16 cellular contexts compared by ENCODE assay signal in the genomic region with DNA sequence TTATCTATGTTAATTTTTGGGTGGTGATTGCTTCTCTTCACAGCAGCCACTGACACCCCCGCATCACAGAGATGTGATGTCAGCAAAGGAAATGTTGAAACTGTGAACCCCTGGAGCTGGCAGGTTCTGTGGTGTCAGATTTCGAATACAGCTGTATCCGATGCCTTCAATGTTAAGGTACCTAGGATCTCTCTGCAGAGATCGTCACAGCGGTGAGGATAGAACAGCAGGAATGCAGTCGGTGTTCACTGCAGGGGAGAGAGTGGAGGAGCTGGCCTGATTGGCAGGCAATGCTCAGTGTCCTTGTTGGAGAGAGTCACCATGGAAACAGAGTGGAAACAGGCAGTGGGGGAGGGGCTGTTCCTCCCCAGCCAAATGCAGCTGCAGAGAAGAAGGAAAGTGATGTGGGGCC.
DNase-seq lines count a peak whose midpoint lies in the region; ATAC-seq and TF ChIP-seq lines count a peak whose summit lies in the region.
"Had no signal": no experiment of that assay in that cellular context is flagged by ENCODE, and none has a peak within 500 bp of the region (broad histone marks: within the 10 kb centered on the region; RNA-seq: fewer than 3 reads in every experiment).

No MANE protein-coding gene starts in this region.

- no peaks in the 10 kb centered on the region for H3K79me1 ChIP-seq in mesendoderm (ENCODE audit: low read length)

- no peak overlapping the region for H3K56ac ChIP-seq in mesendoderm (ENCODE audit: low read length)

- no peaks in the 10 kb centered on the region for H3K79me2 ChIP-seq in mesendoderm (ENCODE audit: control insufficient read depth, insufficient read depth, low read length)

- H2BK15ac ChIP-seq in mesendoderm (replicated peaks; ENCODE audit: low read depth), result no peak overlapping the region

- no peak overlapping the region for H2BK120ac ChIP-seq in mesendoderm (ENCODE audit: low read depth, low read length)

- no peak overlapping the region for H3K4me2 ChIP-seq in mesendoderm (ENCODE audit: low read length)

- H3K4me1 ChIP-seq in body of pancreas (no peaks in the 10 kb centered on the region), mesendoderm (ENCODE audit: control insufficient read depth, low read depth, low read length) (no peaks in the 10 kb centered on the region), tibial nerve (no peaks in the 10 kb centered on the region)
- H3K4me1 ChIP-seq: foreskin keratinocyte, prostate gland had no signal

- H3K18ac ChIP-seq in mesendoderm (ENCODE audit: low read length), result no peak overlapping the region

- H3K27me3 ChIP-seq in body of pancreas (no peaks in the 10 kb centered on the region), mesendoderm (ENCODE audit: insufficient read depth, low read length, poor library complexity) (no peaks in the 10 kb centered on the region), tibial nerve (no peaks in the 10 kb centered on the region)
- H3K27me3 ChIP-seq: foreskin keratinocyte had no signal

- TF ChIP-seq POLR2A in body of pancreas (IDR thresholded peaks at IDR 0.05) (no peak), tibial nerve (IDR thresholded peaks at IDR 0.05) (no peak)

- H3K4me3 ChIP-seq in body of pancreas (no peak overlapping the region), mesendoderm (ENCODE audit: low read length) (no peak overlapping the region), tibial nerve (no peak overlapping the region)
- H3K4me3 ChIP-seq: mucosa of descending colon, prostate gland had no signal

- TF ChIP-seq EP300 in tibial nerve (IDR thresholded peaks at IDR 0.05), result no peak

- no peak overlapping the region for H4K8ac ChIP-seq in mesendoderm (ENCODE audit: low read depth, low read length)

- 3 to 7% methylated on average over 6 of the region's 6 CpGs for WGBS in body of pancreas, 2 donors
- no CpG with 5 or more reads among the region's 6 CpGs for whole genome bisulfite sequencing in mesendoderm (ENCODE audit: extremely low coverage, insufficient coverage, low lambda C conversion rate)
- WGBS in tibial nerve, 2 donors, result 10 to 13% methylated on average over 6 of the region's 6 CpGs

- DNase-seq in DMS79 (lab: John Stamatoyannopoulos, UW) (peak; percentile 11), DMS79 treated with DMSO at 0.1 percent for 48 hours (lab: John Stamatoyannopoulos, UW) (no peak), body of pancreas (peak in 3 of 4 donors; percentile 14 to 35 (median 14)), mesendoderm (peak; percentile 94), tibial nerve (ENCODE audit: low spot score in 2 of 2) (no peak), NCI-H226 (no peak), NCI-H1092 (lab: John Stamatoyannopoulos, UW) (no peak)
- DNase-seq: activated CD4-positive, CD25-positive, alpha-beta regulatory T cell; activated naive CD4-positive, alpha-beta T cell treated with Interleukin-2 at 50 U/mL for 16 hours; CD8-positive, alpha-beta T cell; foreskin keratinocyte; mucosa of descending colon; NCI-H446 treated with DMSO at 0.1 percent for 48 hours; PC-3 had no signal

- H3K23ac ChIP-seq in mesendoderm (ENCODE audit: low read length), result no peak overlapping the region

- intact Hi-C loops in body of pancreas (cut with DNase I), result no loop called here

- no peak overlapping the region for H3K4ac ChIP-seq in mesendoderm (ENCODE audit: low read depth, low read length)

- H3K36me3 ChIP-seq in body of pancreas (replicated peaks in 1 of 2; ENCODE audit: insufficient read depth in 1 of 2, low read depth in 2 of 2) (no peaks in the 10 kb centered on the region), mesendoderm (ENCODE audit: control insufficient read depth, insufficient read depth, low read length) (no peaks in the 10 kb centered on the region), tibial nerve (no peaks in the 10 kb centered on the region)
- H3K36me3 ChIP-seq: prostate gland had no signal

- H4K5ac ChIP-seq in mesendoderm (ENCODE audit: low read length), result no peak overlapping the region

- H3K9me3 ChIP-seq in body of pancreas (no peaks in the 10 kb centered on the region), tibial nerve (peaks cover 0 to 33% (median 0%) of the 10 kb centered on the region in 4 donors)
- H3K9me3 ChIP-seq: prostate gland had no signal

- no peak overlapping the region for H2AK5ac ChIP-seq in mesendoderm (ENCODE audit: low read length)

- no peak overlapping the region for H3K27ac ChIP-seq in body of pancreas
- no peak overlapping the region for H3K27ac ChIP-seq in mesendoderm (ENCODE audit: low read depth, low read length)
- H3K27ac ChIP-seq in temporal lobe (ENCODE audit: low read depth, low read length), result peak overlapping the region; percentile 73
- H3K27ac ChIP-seq in tibial nerve, result no peak overlapping the region
- H3K27ac ChIP-seq: foreskin keratinocyte, prostate gland had no signal

- no peak for ATAC-seq in body of pancreas
- ATAC-seq: CD8-positive, alpha-beta T cell; foreskin keratinocyte; mucosa of descending colon; PC-3 had no signal

- TF ChIP-seq CTCF in body of pancreas (IDR thresholded peaks at IDR 0.05) (no peak), tibial nerve (IDR thresholded peaks at IDR 0.05) (no peak)

- no peak overlapping the region for H2BK5ac ChIP-seq in mesendoderm (ENCODE audit: low read length)

- H3K9ac ChIP-seq in mesendoderm (ENCODE audit: low read length), result no peak overlapping the region

Comparison
In these comparisons a context has a peak if more than half of its experiments do, and no peak if none do; other contexts are left out.
1. DNase-seq: peak in DMS79 (single experiment), body of pancreas (3 of 4) and mesendoderm (single experiment); none in DMS79 treated with DMSO at 0.1 percent for 48 hours (single experiment), tibial nerve (0 of 2), NCI-H226 (single experiment) and NCI-H1092 (single experiment).